Comparison of ENCODE assay signal across 1 cellular context in the genomic region with DNA sequence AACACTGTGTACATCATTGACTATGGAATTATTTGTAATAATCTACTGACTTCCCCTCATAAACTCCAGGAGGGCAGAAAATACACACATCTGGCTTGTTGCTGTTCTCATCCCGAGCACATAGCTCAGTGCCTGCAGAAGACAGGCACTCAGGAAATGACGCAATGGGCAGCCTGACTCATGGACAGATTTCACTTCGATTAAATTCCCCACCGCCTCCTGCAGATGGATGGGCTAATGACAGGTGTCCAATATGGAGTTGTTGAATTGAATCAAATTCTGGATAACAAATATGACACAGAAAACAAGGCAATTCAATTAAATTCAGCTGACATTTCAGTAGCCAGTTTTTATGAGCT.
TF ChIP-seq lines count a peak whose summit lies in the region.

No MANE protein-coding gene starts in this region.

TF ChIP-seq in A549, 52 proteins besides CTCF, POLR2A, EP300 and RAD21 (continued from another document):
- TF ChIP-seq, protein P1, sequence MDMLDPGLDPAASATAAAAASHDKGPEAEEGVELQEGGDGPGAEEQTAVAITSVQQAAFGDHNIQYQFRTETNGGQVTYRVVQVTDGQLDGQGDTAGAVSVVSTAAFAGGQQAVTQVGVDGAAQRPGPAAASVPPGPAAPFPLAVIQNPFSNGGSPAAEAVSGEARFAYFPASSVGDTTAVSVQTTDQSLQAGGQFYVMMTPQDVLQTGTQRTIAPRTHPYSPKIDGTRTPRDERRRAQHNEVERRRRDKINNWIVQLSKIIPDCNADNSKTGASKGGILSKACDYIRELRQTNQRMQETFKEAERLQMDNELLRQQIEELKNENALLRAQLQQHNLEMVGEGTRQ (IDR thresholded peaks at IDR 0.05), result no peak
- peak; percentile 30; the same call in 1 of the 2 replicates for TF ChIP-seq GATA3 (IDR thresholded peaks at IDR 0.05; ENCODE audit: borderline replicate concordance)
- TF ChIP-seq ESRRA (IDR thresholded peaks at IDR 0.05; ENCODE audit: borderline replicate concordance, low read length), result no peak
- TF ChIP-seq HOXB5 (CRISPR knock-in tag; IDR thresholded peaks at IDR 0.05), result no peak
- no peak for TF ChIP-seq EHF (CRISPR knock-in tag; IDR thresholded peaks at IDR 0.05)
TF ChIP-seq in A549: peak in this region for 3.
